In genomic region chr6:20235041-20235440, GRCh38 we compare ENCODE assay signal across 11 cellular contexts.
"Had no signal": no experiment of that assay in that cellular context is flagged by ENCODE, and none has a peak within 500 bp of the region (broad histone marks: within the 10 kb centered on the region; RNA-seq: fewer than 3 reads in every experiment).

No MANE protein-coding gene starts in this region.

- H3K4me2 ChIP-seq: GM23338 had no signal

- H3K9me3 ChIP-seq: HAP-1 had no signal

- ATAC-seq: GM23338, HCT116 had no signal

- H3K27ac Mint-ChIP-seq: GM23338, HFFc6 had no signal

- DNase-seq: GM23248, GOT3, H7, H9, HCEC 1CT, HFFc6 had no signal

- H3K4me3 ChIP-seq: GM23248, GM23338, HAP-1 had no signal

- H3K4me3 Mint-ChIP-seq: GM23338, H9, HFFc6 had no signal

- H3K9me3 Mint-ChIP-seq: HFFc6 had no signal

- H3K9ac ChIP-seq: GM23248 had no signal

- H3K27ac ChIP-seq: GM23248 had no signal

- FAIRE-seq: H1, H54 had no signal

- H2AFZ ChIP-seq: GM23248, GM23338 had no signal

- H3K36me3 ChIP-seq: HAP-1 had no signal
